ENCODE assay signal across 9 cellular contexts in genomic region chr17:81489012-81489968, GRCh38. TPM values are rescaled to one million over a fixed set of nuclear protein-coding genes. Genes with fewer than 3 reads are reported as not detected.
DNase-seq lines count a peak whose midpoint lies in the region; ATAC-seq and TF ChIP-seq lines count a peak whose summit lies in the region.
"Had no signal": no experiment of that assay in that cellular context is flagged by ENCODE, and none has a peak within 500 bp of the region (broad histone marks: within the 10 kb centered on the region; RNA-seq: fewer than 3 reads in every experiment).

No MANE protein-coding gene starts in this region.

- H3K9me3 Mint-ChIP-seq in Caco-2 (ENCODE audit: unreplicated experiment) = no peaks in the 10 kb centered on the region
- no peaks in the 10 kb centered on the region for H3K9me3 Mint-ChIP-seq in T-cell
- no peaks in the 10 kb centered on the region for H3K9me3 Mint-ChIP-seq in memory B cell

- peaks cover 12% of the 10 kb centered on the region for H3K4me1 ChIP-seq in Caco-2
- H3K4me1 ChIP-seq in testis = peaks cover 7% of the 10 kb centered on the region

- H3K4me1 Mint-ChIP-seq in Caco-2 (ENCODE audit: low read depth, unreplicated experiment) (peaks cover 6% of the 10 kb centered on the region), T-cell (peaks cover 0 to 7% (median 2%) of the 10 kb centered on the region in 3 donors), memory B cell (peaks cover 4% of the 10 kb centered on the region)

- intact Hi-C loops in Caco-2 (cut with micrococcal nuclease; ENCODE audit: unreplicated experiment) = no loop called here
- intact Hi-C loops in testis (cut with DNase I; ENCODE audit: low total_unique reads) = no loop called here

- no peak for TF ChIP-seq CTCF in AG04450 (IDR thresholded peaks at IDR 0.05; ENCODE audit: low read depth, low read length)
- no peak for TF ChIP-seq CTCF in Caco-2 (IDR thresholded peaks at IDR 0.05; ENCODE audit: insufficient read depth in 1 of 2, low read depth in 1 of 2, low read length in 1 of 2, severe bottlenecking in 1 of 2, unreplicated experiment in 1 of 2)
- no peak for TF ChIP-seq CTCF in testis (IDR thresholded peaks at IDR 0.05)

- no TSS peak for BruUV-seq in Caco-2 (replicated peaks; lab: Mats Ljungman, UMichigan)

- no peak for DNase-seq in AG04450 (ENCODE audit: low read depth, low spot score)
- DNase-seq in Caco-2 = no peak
- peak in 1 of 34 experiments; percentile 13 for DNase-seq in T-cell
- DNase-seq in memory B cell (ENCODE audit: low spot score in 2 of 2) = no peak
- no peak for DNase-seq in glomerular visceral epithelial cell (ENCODE audit: extremely low spot score)
- no peak for DNase-seq in testis

- H3K4me3 Mint-ChIP-seq in Caco-2 (ENCODE audit: unreplicated experiment) (peak overlapping the region; percentile 60), T-cell (peak overlapping the region; percentile 50 to 73 (median 54)), memory B cell (peak overlapping the region; percentile 37)

- H3K9me3 ChIP-seq in AG04450 (ENCODE audit: control insufficient read depth, insufficient read depth, low read length) (no peaks in the 10 kb centered on the region; the same call in 1 of the 2 replicates), Caco-2 (no peaks in the 10 kb centered on the region), testis (no peaks in the 10 kb centered on the region)

- ATAC-seq in T-cell (replicated peaks in 1 of 4) = no peak
- no peak for ATAC-seq in memory B cell (ENCODE audit: low read depth)
- no peak for ATAC-seq in HG02938 (IDR thresholded peaks at IDR 0.05; ENCODE audit: unreplicated experiment)
- no peak for ATAC-seq in HG02642 (IDR thresholded peaks at IDR 0.05; ENCODE audit: poor library complexity, unreplicated experiment)

- H3K36me3 Mint-ChIP-seq in Caco-2 (ENCODE audit: insufficient read depth, unreplicated experiment) = no peaks in the 10 kb centered on the region
- H3K36me3 Mint-ChIP-seq in T-cell = no peaks in the 10 kb centered on the region
- H3K36me3 Mint-ChIP-seq in memory B cell = no peaks in the 10 kb centered on the region

- H3K27me3 Mint-ChIP-seq in Caco-2 (ENCODE audit: insufficient read depth, unreplicated experiment) (no peaks in the 10 kb centered on the region), T-cell (peaks cover 5 to 6% of the 10 kb centered on the region in 2 donors), memory B cell (peaks cover 16% of the 10 kb centered on the region)

- H3K27me3 ChIP-seq in AG04450 (ENCODE audit: control insufficient read depth, insufficient read depth, low read length) (peaks cover 8% of the 10 kb centered on the region), Caco-2 (replicated peaks; ENCODE audit: control insufficient read depth, insufficient read depth, low read length) (no peaks in the 10 kb centered on the region), testis (no peaks in the 10 kb centered on the region)

- 67 to 71% methylated on average over 21 to 27 of the region's 27 CpGs for WGBS in testis, 2 donors

- CTCF ChIA-PET in AG04450 (lab: Charles Lee) (no interaction called here), Caco-2 (lab: Charles Lee) (interaction anchor here (0.5 to 0.6 kb wide), 2 partner anchors 94 to 238 kb away, joined by 3 read pairs; partner anchors contain the start of gene BAHCC1), T-cell (lab: Charles Lee) (no interaction called here)

- H3K36me3 ChIP-seq in Caco-2 (ENCODE audit: control insufficient read depth, insufficient read depth, low read length) (no peaks in the 10 kb centered on the region), testis (ENCODE audit: low read depth, missing control alignments) (no peaks in the 10 kb centered on the region)

- peak overlapping the region; percentile 2 for H3K27ac ChIP-seq in AG04450 (ENCODE audit: low read depth, low read length)
- no peak overlapping the region for H3K27ac ChIP-seq in testis
- H3K27ac ChIP-seq: KMS-11 had no signal

- H3K4me3 ChIP-seq in AG04450 (ENCODE audit: low read depth, low read length) = no peak overlapping the region
- no peak overlapping the region for H3K4me3 ChIP-seq in Caco-2 (ENCODE audit: low read depth, low read length)
- H3K4me3 ChIP-seq in testis = no peak overlapping the region

- POLR2A ChIA-PET in AG04450 (lab: Yijun Ruan, JAX) (interaction anchor here (0.7 to 0.9 kb wide), 3 partner anchors 11 to 177 kb away, joined by 3 read pairs; no protein-coding TSS in a partner anchor), Caco-2 (lab: Charles Lee) (interaction anchor here (0.6 kb wide), 1 partner anchor 267 kb away, joined by 5 read pairs; the partner anchor contains the start of gene CEP131), T-cell (lab: Charles Lee) (no interaction called here)

- TF ChIP-seq POLR2A in testis (IDR thresholded peaks at IDR 0.05) = no peak

- H3K27ac Mint-ChIP-seq in Caco-2 (ENCODE audit: unreplicated experiment) (peak overlapping the region; percentile 69), T-cell (peak overlapping the region; percentile 28 to 34), memory B cell (no peak overlapping the region)

RNA-seq across cellular contexts. Expression of gene ACTG1, which starts 23.3 kb away (rescaled TPM):
- polyA plus RNA-seq in AG04450 (2011; rRNA removed) (2,721 and 3,607 TPM in 2 replicates), testis (ENCODE audit: insufficient read depth, low read depth, low replicate concordance) (1,571 TPM)
- polyA minus RNA-seq in AG04450 (2011; rRNA and poly(A)+ RNA removed) = 3,368 and 4,319 TPM in 2 replicates
- total RNA-seq in Caco-2 (2022) (1,436 and 1,933 TPM in 2 replicates), T-cell (1,000 to 10,000 TPM; 1,183 to 1,383 (median 1,262) TPM), testis (1,000 to 10,000 TPM; 1,790 to 2,057 TPM)

RNA-seq across cellular contexts. Expression of gene FSCN2, which starts 38.9 kb away (rescaled TPM):
- polyA plus RNA-seq in AG04450 (2011; rRNA removed) = 0.26 and 0.41 TPM in 2 replicates
- polyA minus RNA-seq in AG04450 (2011; rRNA and poly(A)+ RNA removed) = 1.0 TPM in 1 of 2 replicates, not detected in the other
- total RNA-seq in Caco-2 (2022) = 2.1 and 2.9 TPM in 2 replicates
- total RNA-seq in T-cell = 1 to 10 TPM in 3 of 5 donors, under 1 TPM in 2; 0.91 to 4.2 (median 1.2) TPM
- 1 to 10 TPM; 3.5 to 4.0 TPM for total RNA-seq in testis
- polyA plus RNA-seq in testis (ENCODE audit: insufficient read depth, low read depth, low replicate concordance) = 0.37 TPM

Comparison
In these comparisons a context has a peak if more than half of its experiments do, and no peak if none do; other contexts are left out.
1. POLR2A ChIA-PET loops: an anchor here in AG04450 (0.7 to 0.9 kb wide) and Caco-2 (0.6 kb wide); none called in T-cell.